ENCODE assay signal across 23 cellular contexts in the genomic region with DNA sequence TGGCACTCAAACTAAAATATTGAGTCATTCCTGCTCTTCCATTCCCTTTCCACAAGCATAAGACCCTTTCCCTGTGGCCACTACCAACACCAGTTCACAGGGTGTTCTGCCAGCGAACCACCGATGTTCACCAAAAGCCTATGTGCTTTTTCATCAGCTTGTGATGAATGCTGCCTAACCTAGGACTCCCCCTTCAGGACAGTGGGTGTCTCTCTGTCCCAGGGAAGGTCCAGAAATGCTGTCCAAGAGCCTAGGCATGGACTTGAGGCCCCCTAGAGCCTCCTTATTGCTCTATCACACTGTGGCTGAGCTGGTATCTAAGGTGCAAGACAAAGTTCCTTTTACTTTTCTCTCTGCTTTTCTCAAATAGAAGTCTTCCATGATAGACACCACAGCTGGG.
A peak's percentile ranks its signal among the peaks of the same experiment; 100 is the strongest.
DNase-seq lines count a peak whose midpoint lies in the region; ATAC-seq and TF ChIP-seq lines count a peak whose summit lies in the region.
"Had no signal": no experiment of that assay in that cellular context is flagged by ENCODE, and none has a peak within 500 bp of the region (broad histone marks: within the 10 kb centered on the region; RNA-seq: fewer than 3 reads in every experiment).

No MANE protein-coding gene starts in this region.

- no peaks in the 10 kb centered on the region for H3K9me2 ChIP-seq in SK-N-SH

- H3K27ac Mint-ChIP-seq in chondrocyte (ENCODE audit: unreplicated experiment) (no peak overlapping the region), progenitor cell of endocrine pancreas (no peak overlapping the region)
- H3K27ac Mint-ChIP-seq: activated CD4-positive, alpha-beta T cell treated with anti-CD3 and anti-CD28 coated beads, Interleukin-2, amount 10 ng/mL, durations not matched to agents 7 days and 5 days; activated T-helper 17 cell treated with anti-CD3 and anti-CD28 coated beads, Interleukin-2, amount 50 U/mL, for 72 hours; stimulated activated effector memory CD8-positive, alpha-beta T cell treated with anti-CD3 and anti-CD28 coated beads, Interleukin-12 subunit alpha, Interleukin-12 subunit beta, amount 100 ng/mL, for 72 hours had no signal

- H3K4me3 ChIP-seq in SK-N-SH (ENCODE audit: low read depth in 2 of 2, low read length in 1 of 2) (no peak overlapping the region), right cardiac atrium (ENCODE audit: low read length) (no peak overlapping the region)
- H3K4me3 ChIP-seq: BLaER1 treated with 17β-estradiol and CSF1 and Interleukin-3, amounts not matched to agents 10 nM and 100 nM; lower lobe of right lung had no signal

- CTCF ChIA-PET in SK-N-SH (lab: Yijun Ruan, JAX) = no interaction called here

- H3K36me3 ChIP-seq in SK-N-SH (replicated peaks in 1 of 2; ENCODE audit: control insufficient read depth in 1 of 2, insufficient read depth in 2 of 2, low read length in 1 of 2) = peaks cover 0 to 4% of the 10 kb centered on the region in 2 experiments
- H3K36me3 ChIP-seq: BLaER1 treated with 17β-estradiol and CSF1 and Interleukin-3, amounts not matched to agents 10 nM and 100 nM; lower lobe of right lung; neutrophil had no signal

- H3K9ac ChIP-seq in SK-N-SH = no peak overlapping the region
- H3K9ac ChIP-seq: BLaER1 treated with 17β-estradiol and CSF1 and Interleukin-3, amounts not matched to agents 10 nM and 100 nM had no signal

- H3K4me3 Mint-ChIP-seq in chondrocyte (ENCODE audit: unreplicated experiment) (no peak overlapping the region), progenitor cell of endocrine pancreas (ENCODE audit: low read depth) (no peak overlapping the region)
- H3K4me3 Mint-ChIP-seq: activated CD4-positive, alpha-beta T cell treated with anti-CD3 and anti-CD28 coated beads, Interleukin-2, amount 10 ng/mL, durations not matched to agents 7 days and 5 days; activated T-helper 17 cell treated with anti-CD3 and anti-CD28 coated beads, Interleukin-2, amount 50 U/mL, for 72 hours; stimulated activated effector memory CD8-positive, alpha-beta T cell treated with anti-CD3 and anti-CD28 coated beads, Interleukin-12 subunit alpha, Interleukin-12 subunit beta, amount 100 ng/mL, for 72 hours had no signal

- H3K79me2 ChIP-seq in SK-N-SH (ENCODE audit: insufficient read depth) = no peaks in the 10 kb centered on the region

- POLR2A ChIA-PET in SK-N-SH (lab: Yijun Ruan, JAX) = no interaction called here

- H3K4me2 ChIP-seq in SK-N-SH = no peak overlapping the region
- H3K4me2 ChIP-seq: BLaER1 treated with 17β-estradiol and CSF1 and Interleukin-3, amounts not matched to agents 10 nM and 100 nM had no signal

- H3K36me3 Mint-ChIP-seq in chondrocyte (ENCODE audit: low read depth) = no peaks in the 10 kb centered on the region
- H3K36me3 Mint-ChIP-seq in progenitor cell of endocrine pancreas (ENCODE audit: insufficient read depth) = no peaks in the 10 kb centered on the region
- H3K36me3 Mint-ChIP-seq: stimulated activated effector memory CD8-positive, alpha-beta T cell treated with anti-CD3 and anti-CD28 coated beads, Interleukin-12 subunit alpha, Interleukin-12 subunit beta, amount 100 ng/mL, for 72 hours had no signal

- TF ChIP-seq CTCF in SK-N-SH (IDR thresholded peaks at IDR 0.05) (peak; percentile 20; the same call in 1 of the 2 replicates), chondrocyte (IDR thresholded peaks at IDR 0.05) (peak; percentile 30), progenitor cell of endocrine pancreas (IDR thresholded peaks at IDR 0.05; ENCODE audit: unreplicated experiment) (peak; percentile 36)

- H3K4me1 Mint-ChIP-seq in chondrocyte (ENCODE audit: low read depth) = no peaks in the 10 kb centered on the region
- no peaks in the 10 kb centered on the region for H3K4me1 Mint-ChIP-seq in progenitor cell of endocrine pancreas (ENCODE audit: low read depth)
- H3K4me1 Mint-ChIP-seq: activated CD4-positive, alpha-beta T cell treated with anti-CD3 and anti-CD28 coated beads, Interleukin-2, amount 10 ng/mL, durations not matched to agents 7 days and 5 days; activated T-helper 17 cell treated with anti-CD3 and anti-CD28 coated beads, Interleukin-2, amount 50 U/mL, for 72 hours; stimulated activated effector memory CD8-positive, alpha-beta T cell treated with anti-CD3 and anti-CD28 coated beads, Interleukin-12 subunit alpha, Interleukin-12 subunit beta, amount 100 ng/mL, for 72 hours had no signal

- peaks cover 4% of the 10 kb centered on the region; the same call in 1 of the 2 replicates for H4K20me1 ChIP-seq in SK-N-SH (ENCODE audit: insufficient read depth)
- H4K20me1 ChIP-seq: BLaER1 treated with 17β-estradiol and CSF1 and Interleukin-3, amounts not matched to agents 10 nM and 100 nM had no signal

- TF ChIP-seq RAD21 in SK-N-SH (IDR thresholded peaks at IDR 0.05; ENCODE audit: low read length) = 0 out of 2 replicates have a peak, but pooled peaks have one; percentile 7

- TF ChIP-seq EP300 in SK-N-SH (IDR thresholded peaks at IDR 0.05; ENCODE audit: borderline replicate concordance in 1 of 2, low read depth in 1 of 2, low read length in 1 of 2) = no peak

- H3K4me1 ChIP-seq in SK-N-SH (ENCODE audit: control insufficient read depth in 1 of 2, insufficient read depth in 2 of 2, low read depth in 1 of 2, low read length in 1 of 2) (no peaks in the 10 kb centered on the region), right cardiac atrium (ENCODE audit: control insufficient read depth, insufficient read depth, low read length) (no peaks in the 10 kb centered on the region)
- H3K4me1 ChIP-seq: lower lobe of right lung had no signal

- H3K9me3 Mint-ChIP-seq in chondrocyte (ENCODE audit: low read depth) = peaks cover 8% of the 10 kb centered on the region
- H3K9me3 Mint-ChIP-seq in progenitor cell of endocrine pancreas (ENCODE audit: low read depth) = peaks cover 4% of the 10 kb centered on the region
- H3K9me3 Mint-ChIP-seq: activated CD4-positive, alpha-beta T cell treated with anti-CD3 and anti-CD28 coated beads, Interleukin-2, amount 10 ng/mL, durations not matched to agents 7 days and 5 days had no signal

- H3K27me3 ChIP-seq in SK-N-SH (ENCODE audit: insufficient read depth) = no peaks in the 10 kb centered on the region
- no peaks in the 10 kb centered on the region for H3K27me3 ChIP-seq in right cardiac atrium (ENCODE audit: control insufficient read depth, insufficient read depth)
- H3K27me3 ChIP-seq: neutrophil had no signal

- no peak for ATAC-seq in SK-N-SH treated with all-trans-retinoic acid at 6 μM for 48 hours
- ATAC-seq in right cardiac atrium = no peak
- no peak for ATAC-seq in HG02588 (IDR thresholded peaks at IDR 0.05; ENCODE audit: unreplicated experiment)
- ATAC-seq: activated T-helper 17 cell treated with anti-CD3 and anti-CD28 coated beads, Interleukin-2, amount 50 U/mL, for 72 hours; esophagus mucosa; lower lobe of right lung; stimulated activated effector memory CD8-positive, alpha-beta T cell treated with anti-CD3 and anti-CD28 coated beads, Interleukin-12 subunit alpha, Interleukin-12 subunit beta, amount 100 ng/mL, for 72 hours had no signal

- H3K9me3 ChIP-seq in SK-N-SH (no peaks in the 10 kb centered on the region), right cardiac atrium (ENCODE audit: control insufficient read depth, low read length) (no peaks in the 10 kb centered on the region)
- H3K9me3 ChIP-seq: lower lobe of right lung, neutrophil had no signal

- H2AFZ ChIP-seq in SK-N-SH (ENCODE audit: low read depth) = no peak overlapping the region

- H3K27ac ChIP-seq in SK-N-SH (ENCODE audit: low read depth in 2 of 2, low read length in 1 of 2) (no peak overlapping the region), right cardiac atrium (ENCODE audit: low read length) (no peak overlapping the region)
- H3K27ac ChIP-seq: BLaER1 treated with 17β-estradiol and CSF1 and Interleukin-3, amounts not matched to agents 10 nM and 100 nM; lower lobe of right lung; neutrophil had no signal

- intact Hi-C loops in right cardiac atrium (cut with DNase I) = no loop called here

- no peaks in the 10 kb centered on the region for H3K27me3 Mint-ChIP-seq in chondrocyte (ENCODE audit: low read depth)
- no peaks in the 10 kb centered on the region for H3K27me3 Mint-ChIP-seq in progenitor cell of endocrine pancreas
- H3K27me3 Mint-ChIP-seq: activated CD4-positive, alpha-beta T cell treated with anti-CD3 and anti-CD28 coated beads, Interleukin-2, amount 10 ng/mL, durations not matched to agents 7 days and 5 days; activated T-helper 17 cell treated with anti-CD3 and anti-CD28 coated beads, Interleukin-2, amount 50 U/mL, for 72 hours had no signal

- DNase-seq in SK-N-SH = no peak
- peak; percentile 0 for DNase-seq in MV-4-11 (lab: John Stamatoyannopoulos, UW)
- no peak for DNase-seq in chondrocyte (ENCODE audit: low spot score)
- DNase-seq in progenitor cell of endocrine pancreas (ENCODE audit: low spot score, unreplicated experiment) = no peak
- no peak for DNase-seq in right cardiac atrium
- DNase-seq in SW 1271 (lab: John Stamatoyannopoulos, UW) = no peak
- DNase-seq: ACHN; activated CD4-positive, alpha-beta T cell treated with anti-CD3 and anti-CD28 coated beads, Interleukin-2, amount 10 ng/mL, durations not matched to agents 7 days and 5 days; activated CD8-positive, alpha-beta memory T cell treated with anti-CD3 and anti-CD28 coated beads, Interleukin-2, amount 50 U/mL, for 4 hours; effector memory CD4-positive, alpha-beta T cell; hypothalamus; lower lobe of right lung; NCI-H1436 treated with DMSO at 0.1 percent for 48 hours; NCI-H524 treated with DMSO at 0.1 percent for 48 hours; small intestine; stimulated activated CD4-positive, alpha-beta T cell treated with anti-CD3 and anti-CD28 coated beads, Interleukin-2, amount 100 ng/mL, for 24 hours had no signal

- 100% methylated on average over 2 of the region's 2 CpGs for WGBS in SK-N-SH (ENCODE audit: low lambda C conversion rate)
- WGBS in right cardiac atrium = 94% methylated on average over 2 of the region's 2 CpGs

- no peaks in the 10 kb centered on the region for H3F3A ChIP-seq in SK-N-SH (replicated peaks; ENCODE audit: insufficient read depth)

TF ChIP-seq in SK-N-SH, 30 proteins besides CTCF, POLR2A, EP300 and RAD21 (continues in another document):
- TF ChIP-seq GABPA (IDR thresholded peaks at IDR 0.05; ENCODE audit: low read depth) (no peak), TAF1 (IDR thresholded peaks at IDR 0.05; ENCODE audit: borderline replicate concordance, low read depth, low read length) (no peak), NRF1 (IDR thresholded peaks at IDR 0.05; ENCODE audit: low read depth, low read length) (no peak)

TF ChIP-seq in SK-N-SH treated with all-trans-retinoic acid at 6 μM for 48 hours, 23 proteins besides CTCF, POLR2A, EP300 and RAD21 (continues in another document):
- TF ChIP-seq ZC3H10 (CRISPR knock-in tag; IDR thresholded peaks at IDR 0.05) = no peak
- no peak for TF ChIP-seq ZFP30 (CRISPR knock-in tag; IDR thresholded peaks at IDR 0.05)
